Comparison of ENCODE assay signal across 10 cellular contexts in the genomic region with DNA sequence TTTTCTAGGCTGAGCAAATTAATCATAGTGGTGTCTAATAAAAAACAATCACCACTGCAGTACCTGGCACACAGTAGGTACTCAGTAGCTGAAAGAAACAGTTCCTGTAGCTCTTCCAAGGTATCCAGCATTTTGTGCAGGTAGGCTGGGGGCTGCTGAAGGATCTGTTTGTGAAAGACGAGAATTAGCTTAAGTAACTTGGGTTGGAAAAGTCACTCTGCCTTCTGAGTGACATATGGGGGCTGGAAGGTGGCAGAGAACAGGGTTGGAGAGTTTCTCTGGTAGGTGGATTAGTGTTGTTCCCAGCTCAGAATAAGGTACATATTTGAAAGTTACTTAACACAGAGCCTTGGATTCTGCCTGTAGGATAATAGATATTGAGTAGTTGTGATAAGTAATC.
DNase-seq lines count a peak whose midpoint lies in the region; ATAC-seq and TF ChIP-seq lines count a peak whose summit lies in the region.
"Had no signal": no experiment of that assay in that cellular context is flagged by ENCODE, and none has a peak within 500 bp of the region (broad histone marks: within the 10 kb centered on the region; RNA-seq: fewer than 3 reads in every experiment).

No MANE protein-coding gene starts in this region.

- H3K9me3 Mint-ChIP-seq in dendritic cell treated with granulocyte-macrophage colony-stimulating factor and Interleukin-4, amounts not matched to agents 40 ng/mL and 50 ng/mL, for 4 days, result no peaks in the 10 kb centered on the region
- H3K9me3 Mint-ChIP-seq in osteocyte (ENCODE audit: unreplicated experiment) (no peaks in the 10 kb centered on the region), T-cell (no peaks in the 10 kb centered on the region)
- H3K9me3 Mint-ChIP-seq: CD4-positive, alpha-beta memory T cell had no signal

- no peaks in the 10 kb centered on the region for H3K36me3 Mint-ChIP-seq in dendritic cell treated with granulocyte-macrophage colony-stimulating factor and Interleukin-4, amounts not matched to agents 40 ng/mL and 50 ng/mL, for 4 days (ENCODE audit: low read depth)
- H3K36me3 Mint-ChIP-seq in osteocyte (ENCODE audit: unreplicated experiment), result no peaks in the 10 kb centered on the region
- no peaks in the 10 kb centered on the region for H3K36me3 Mint-ChIP-seq in T-cell
- H3K36me3 Mint-ChIP-seq: activated naive CD8-positive, alpha-beta T cell; CD4-positive, alpha-beta memory T cell had no signal

- H3K9me3 ChIP-seq in BLaER1, result no peaks in the 10 kb centered on the region
- no peaks in the 10 kb centered on the region for H3K9me3 ChIP-seq in HUES6 (ENCODE audit: control insufficient read depth, insufficient read depth, low read depth, low read length)

- DNase-seq in osteocyte (ENCODE audit: extremely low spot score, unreplicated experiment), result no peak
- DNase-seq in T-cell, result no peak
- no peak for DNase-seq in AG08395 (ENCODE audit: low spot score)

- H3K27me3 ChIP-seq in BLaER1 (no peaks in the 10 kb centered on the region), HUES6 (ENCODE audit: control insufficient read depth, insufficient read depth, low read length) (no peaks in the 10 kb centered on the region)

- peak overlapping the region; percentile 88 for H3K27ac Mint-ChIP-seq in dendritic cell treated with granulocyte-macrophage colony-stimulating factor and Interleukin-4, amounts not matched to agents 40 ng/mL and 50 ng/mL, for 4 days
- H3K27ac Mint-ChIP-seq in osteocyte (ENCODE audit: unreplicated experiment) (peak overlapping the region; percentile 79), T-cell (no peak overlapping the region)
- H3K27ac Mint-ChIP-seq: activated naive CD8-positive, alpha-beta T cell had no signal

- no peak overlapping the region for H3K4me3 Mint-ChIP-seq in dendritic cell treated with granulocyte-macrophage colony-stimulating factor and Interleukin-4, amounts not matched to agents 40 ng/mL and 50 ng/mL, for 4 days
- no peak overlapping the region for H3K4me3 Mint-ChIP-seq in osteocyte (ENCODE audit: unreplicated experiment)
- no peak overlapping the region for H3K4me3 Mint-ChIP-seq in T-cell
- H3K4me3 Mint-ChIP-seq: activated naive CD8-positive, alpha-beta T cell had no signal

- peaks cover 81% of the 10 kb centered on the region for H3K4me1 Mint-ChIP-seq in dendritic cell treated with granulocyte-macrophage colony-stimulating factor and Interleukin-4, amounts not matched to agents 40 ng/mL and 50 ng/mL, for 4 days (ENCODE audit: low read depth)
- H3K4me1 Mint-ChIP-seq in osteocyte (ENCODE audit: unreplicated experiment), result peaks cover 54% of the 10 kb centered on the region
- peaks cover 5 to 16% (median 10%) of the 10 kb centered on the region in 3 donors for H3K4me1 Mint-ChIP-seq in T-cell

- no peaks in the 10 kb centered on the region for H3K27me3 Mint-ChIP-seq in dendritic cell treated with granulocyte-macrophage colony-stimulating factor and Interleukin-4, amounts not matched to agents 40 ng/mL and 50 ng/mL, for 4 days
- H3K27me3 Mint-ChIP-seq in osteocyte (ENCODE audit: unreplicated experiment), result no peaks in the 10 kb centered on the region
- peaks cover 0 to 17% of the 10 kb centered on the region in 2 donors for H3K27me3 Mint-ChIP-seq in T-cell

- POLR2A ChIA-PET in T-cell (lab: Charles Lee), result no interaction called here

- ATAC-seq in T-cell (replicated peaks in 1 of 4) (no peak), HG03175 (IDR thresholded peaks at IDR 0.05; ENCODE audit: unreplicated experiment) (no peak), HG03457 (IDR thresholded peaks at IDR 0.05; ENCODE audit: unreplicated experiment) (no peak)

- CTCF ChIA-PET in T-cell (lab: Charles Lee), result no interaction called here

- H3K9ac ChIP-seq in BLaER1 (peak overlapping the region; percentile 48; the same call in 1 of the 2 replicates), HUES6 (ENCODE audit: low read length) (peak overlapping the region; percentile 30)

- peaks cover 57% of the 10 kb centered on the region for H3K4me1 ChIP-seq in BLaER1
- peaks cover 82% of the 10 kb centered on the region for H3K4me1 ChIP-seq in HUES6 (ENCODE audit: control insufficient read depth, insufficient read depth, low read length)

- H3K27ac ChIP-seq in BLaER1 (peak overlapping the region; percentile 27; the same call in 1 of the 2 replicates), HUES6 (ENCODE audit: low read depth, low read length) (0 out of 2 replicates have a peak overlapping the region, but pooled peaks have one; percentile 17)

- H3K36me3 ChIP-seq in BLaER1 (peaks cover 15% of the 10 kb centered on the region; the same call in 1 of the 2 replicates), HUES6 (ENCODE audit: control insufficient read depth, insufficient read depth, low read length) (no peaks in the 10 kb centered on the region)

- H3K4me3 ChIP-seq in BLaER1 (no peak overlapping the region), HUES6 (ENCODE audit: low read depth, low read length) (peak overlapping the region; percentile 40; the same call in 1 of the 2 replicates)

- H3K4me2 ChIP-seq in BLaER1, result peak overlapping the region; percentile 59

- H4K20me1 ChIP-seq in BLaER1, result peaks cover 99% of the 10 kb centered on the region

- intact Hi-C loops in dendritic cell treated with granulocyte-macrophage colony-stimulating factor and Interleukin-4, amounts not matched to agents 40 ng/mL and 50 ng/mL, for 4 days (cut with micrococcal nuclease), result loop anchor here (1.0 kb wide), 1 partner anchor 13 kb away; no protein-coding TSS in a partner anchor

- TF ChIP-seq CTCF in osteocyte (IDR thresholded peaks at IDR 0.05), result no peak

Comparison
In these comparisons a context has a peak if more than half of its experiments do, and no peak if none do; other contexts are left out.
1. H3K27ac Mint-ChIP-seq: peak in dendritic cell treated with granulocyte-macrophage colony-stimulating factor and Interleukin-4, amounts not matched to agents 40 ng/mL and 50 ng/mL, for 4 days (single experiment) and osteocyte (single experiment); none in T-cell (0 of 2).